ENCODE assay signal across 8 cellular contexts in genomic region chr11:118359295-118359958, GRCh38. TPM values are rescaled to one million over a fixed set of nuclear protein-coding genes. Genes with fewer than 3 reads are reported as not detected.
DNase-seq lines count a peak whose midpoint lies in the region; ATAC-seq and TF ChIP-seq lines count a peak whose summit lies in the region.

Gene UBE4A (plus strand): TSS chr11:118359600. CDS start chr11:118365081, 5,481 bp downstream.

- H3K4me1 Mint-ChIP-seq in chondrocyte (ENCODE audit: low read depth): peaks cover 31% of the 10 kb centered on the region

- no peaks in the 10 kb centered on the region for H3K36me3 ChIP-seq in kidney epithelial cell (ENCODE audit: control insufficient read depth, insufficient read depth, low read length)

- TF ChIP-seq CTCF in chondrocyte (IDR thresholded peaks at IDR 0.05): no peak
- no peak for TF ChIP-seq CTCF in kidney epithelial cell (IDR thresholded peaks at IDR 0.05; ENCODE audit: insufficient read depth, low read length, poor library complexity, severe bottlenecking)

- H3K27me3 Mint-ChIP-seq in chondrocyte (ENCODE audit: low read depth): peaks cover 2% of the 10 kb centered on the region

- peak within 1 kb of the TSS; percentile 90 for H3K27ac Mint-ChIP-seq in chondrocyte (ENCODE audit: unreplicated experiment)

- peaks cover 4% of the 10 kb centered on the region for H3K36me3 Mint-ChIP-seq in chondrocyte (ENCODE audit: low read depth)

- peak within 1 kb of the TSS; percentile 70 for H3K4me3 ChIP-seq in kidney epithelial cell (ENCODE audit: low read depth, low read length)

- H3K4me3 Mint-ChIP-seq in chondrocyte (ENCODE audit: unreplicated experiment): peak within 1 kb of the TSS; percentile 95

- ATAC-seq in GM19025 (IDR thresholded peaks at IDR 0.05; ENCODE audit: low read depth, unreplicated experiment): peak; percentile 91
- peak; percentile 65 for ATAC-seq in HG03378 (IDR thresholded peaks at IDR 0.05; ENCODE audit: unreplicated experiment)

- DNase-seq in AG08396 (ENCODE audit: low spot score) (peak; percentile 91), NCI-H510A treated with DMSO at 0.1 percent for 48 hours (lab: John Stamatoyannopoulos, UW) (peak; percentile 93), chondrocyte (ENCODE audit: low spot score) (peak; percentile 97), kidney epithelial cell (ENCODE audit: low read depth) (peak; percentile 78)
- DNase-seq in activated CD4-positive, alpha-beta T cell treated with anti-CD3 and anti-CD28 coated beads for 24 hours (ENCODE audit: low read depth in 2 of 2): peak; percentile 96 to 99
- peak; percentile 97 to 99 for DNase-seq in stimulated activated CD4-positive, alpha-beta T cell treated with anti-CD3 and anti-CD28 coated beads, Interleukin-15, amount 100 ng/mL, for 48 hours (ENCODE audit: low read depth in 2 of 2)

- H3K9me3 Mint-ChIP-seq in chondrocyte (ENCODE audit: low read depth): peaks cover 4% of the 10 kb centered on the region

- H3K27me3 ChIP-seq in kidney epithelial cell (ENCODE audit: control insufficient read depth, insufficient read depth, low read length): no peaks in the 10 kb centered on the region

RNA-seq across cellular contexts. Expression of gene UBE4A, which starts in this region (rescaled TPM):
- 39.7 to 44.2 TPM (median 39.7 TPM) in 3 replicates for total RNA-seq in chondrocyte
- 45.0 and 49.3 TPM in 2 replicates for total RNA-seq in kidney epithelial cell

Comparison
In these comparisons a context has a peak if more than half of its experiments do, and no peak if none do; other contexts are left out.
1. Peak in every context shown above with its lines: DNase-seq, ATAC-seq and H3K4me3 ChIP-seq.